ENCODE assay signal across 27 cellular contexts in the genomic region with DNA sequence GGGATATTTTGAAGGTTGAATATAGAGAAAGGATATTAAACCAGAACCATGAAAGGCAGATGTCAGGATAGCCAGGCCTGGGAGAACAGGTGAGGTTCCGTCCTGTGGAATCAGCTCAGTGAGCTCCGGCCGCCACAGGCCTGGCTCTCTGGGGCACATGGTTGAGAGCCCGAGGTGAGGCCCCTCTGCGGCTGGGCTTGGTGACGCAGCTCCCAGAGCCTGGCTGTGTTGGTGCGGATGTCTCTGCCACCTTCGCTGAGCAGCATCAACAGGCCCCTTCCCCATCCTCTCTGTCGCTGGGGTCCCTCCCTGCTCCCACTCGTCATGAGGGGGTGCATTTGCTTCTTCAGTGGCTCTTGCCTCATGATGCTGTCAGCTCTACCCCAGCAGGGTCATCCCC.
"Had no signal": no experiment of that assay in that cellular context is flagged by ENCODE, and none has a peak within 500 bp of the region (broad histone marks: within the 10 kb centered on the region; RNA-seq: fewer than 3 reads in every experiment).

No MANE protein-coding gene starts in this region.

- H3K9me3 ChIP-seq: left ventricle myocardium inferior, thyroid gland had no signal

- DNase-seq: activated CD4-positive, alpha-beta T cell treated with anti-CD3 and anti-CD28 coated beads for 4 hours; activated CD4-positive, alpha-beta T cell treated with anti-CD3 and anti-CD28 coated beads, Interleukin-2, amount 50 U/mL, for 4 hours; activated naive CD4-positive, alpha-beta T cell; activated T-cell treated with anti-CD3 and anti-CD28 coated beads for 4 hours; activated T-cell treated with anti-CD3 and anti-CD28 coated beads, Interleukin-2, amount 50 U/mL, for 72 hours; aorta; cerebellar nuclear complex; foreskin melanocyte; left ventricle myocardium inferior; mesendoderm; retina; small intestine; stimulated activated CD4-positive, alpha-beta T cell treated with anti-CD3 and anti-CD28 coated beads, Interleukin-4, amount 100 ng/mL, for 24 hours; stimulated activated naive CD8-positive, alpha-beta T cell treated with anti-CD3 and anti-CD28 coated beads, Interleukin-15, amount 100 ng/mL, for 72 hours; substantia nigra had no signal

- H3K4me1 Mint-ChIP-seq: stimulated activated effector memory CD8-positive, alpha-beta T cell treated with anti-CD3 and anti-CD28 coated beads, Interleukin-12 subunit alpha, Interleukin-12 subunit beta, amount 100 ng/mL, for 72 hours; stimulated activated naive CD8-positive, alpha-beta T cell treated with anti-CD3 and anti-CD28 coated beads, Interleukin-15, amount 100 ng/mL, for 72 hours had no signal

- H3K4me3 Mint-ChIP-seq: activated naive CD8-positive, alpha-beta T cell; activated T-cell treated with anti-CD3 and anti-CD28 coated beads, Interleukin-2, amount 50 U/mL, for 72 hours; brain; natural killer cell treated with Interleukin-12 subunit alpha and Interleukin-12 subunit beta and Interleukin-15 and Interleukin-18, amount 100 ng/mL, for 72 hours; stimulated activated effector memory CD8-positive, alpha-beta T cell treated with anti-CD3 and anti-CD28 coated beads, Interleukin-12 subunit alpha, Interleukin-12 subunit beta, amount 100 ng/mL, for 72 hours; stimulated activated naive CD8-positive, alpha-beta T cell treated with anti-CD3 and anti-CD28 coated beads, Interleukin-15, amount 100 ng/mL, for 72 hours had no signal

- H3K27ac ChIP-seq: cardiac muscle cell, coronary artery, left ventricle myocardium inferior, thyroid gland, VCaP had no signal

- H3K4me3 ChIP-seq: cardiac muscle cell, coronary artery, dorsolateral prefrontal cortex, left ventricle myocardium inferior, lung, thyroid gland had no signal

- H3K27me3 Mint-ChIP-seq: brain had no signal

- H3K27ac Mint-ChIP-seq: activated naive CD8-positive, alpha-beta T cell; activated T-cell treated with anti-CD3 and anti-CD28 coated beads, Interleukin-2, amount 50 U/mL, for 72 hours; natural killer cell treated with Interleukin-12 subunit alpha and Interleukin-12 subunit beta and Interleukin-15 and Interleukin-18, amount 100 ng/mL, for 72 hours; stimulated activated effector memory CD8-positive, alpha-beta T cell treated with anti-CD3 and anti-CD28 coated beads, Interleukin-12 subunit alpha, Interleukin-12 subunit beta, amount 100 ng/mL, for 72 hours had no signal

- H3K36me3 ChIP-seq: cardiac muscle cell, left ventricle myocardium inferior, thyroid gland had no signal

- H3K36me3 Mint-ChIP-seq: activated naive CD8-positive, alpha-beta T cell; brain; natural killer cell treated with Interleukin-12 subunit alpha and Interleukin-12 subunit beta and Interleukin-15 and Interleukin-18, amount 100 ng/mL, for 72 hours; stimulated activated effector memory CD8-positive, alpha-beta T cell treated with anti-CD3 and anti-CD28 coated beads, Interleukin-12 subunit alpha, Interleukin-12 subunit beta, amount 100 ng/mL, for 72 hours had no signal

- ATAC-seq: activated T-cell treated with anti-CD3 and anti-CD28 coated beads, Interleukin-2, amount 50 U/mL, for 72 hours; esophagus mucosa; natural killer cell treated with Interleukin-12 subunit alpha and Interleukin-12 subunit beta and Interleukin-15 and Interleukin-18, amount 100 ng/mL, for 72 hours; sciatic nerve; stimulated activated effector memory CD8-positive, alpha-beta T cell treated with anti-CD3 and anti-CD28 coated beads, Interleukin-12 subunit alpha, Interleukin-12 subunit beta, amount 100 ng/mL, for 72 hours; stimulated activated naive CD8-positive, alpha-beta T cell treated with anti-CD3 and anti-CD28 coated beads, Interleukin-15, amount 100 ng/mL, for 72 hours had no signal

- H3K27me3 ChIP-seq: cardiac muscle cell, thyroid gland had no signal

- H3K9me3 Mint-ChIP-seq: activated T-cell treated with anti-CD3 and anti-CD28 coated beads, Interleukin-2, amount 50 U/mL, for 72 hours; brain; natural killer cell treated with Interleukin-12 subunit alpha and Interleukin-12 subunit beta and Interleukin-15 and Interleukin-18, amount 100 ng/mL, for 72 hours; stimulated activated effector memory CD8-positive, alpha-beta T cell treated with anti-CD3 and anti-CD28 coated beads, Interleukin-12 subunit alpha, Interleukin-12 subunit beta, amount 100 ng/mL, for 72 hours; stimulated activated naive CD8-positive, alpha-beta T cell treated with anti-CD3 and anti-CD28 coated beads, Interleukin-15, amount 100 ng/mL, for 72 hours had no signal
